In genomic region chr6:7290079-7290478, GRCh38 we compare ENCODE assay signal across 29 cellular contexts.
"Had no signal": no experiment of that assay in that cellular context is flagged by ENCODE, and none has a peak within 500 bp of the region (broad histone marks: within the 10 kb centered on the region; RNA-seq: fewer than 3 reads in every experiment).

No MANE protein-coding gene starts in this region.

- DNase-seq: hippocampal formation; immature natural killer cell; kidney; left colon; left lung; lower lobe of right lung; mammary epithelial cell; mesendoderm; naive B cell; natural killer cell; ovary; stimulated activated CD4-positive, alpha-beta T cell treated with anti-CD3 and anti-CD28 coated beads, Interleukin-12 subunit alpha, Interleukin-12 subunit beta, amount 100 ng/mL, for 4 hours; stimulated activated CD4-positive, alpha-beta T cell treated with anti-CD3 and anti-CD28 coated beads, Interleukin-15, amount 100 ng/mL, for 24 hours; stimulated activated CD4-positive, alpha-beta T cell treated with anti-CD3 and anti-CD28 coated beads, Interleukin-2, amount 100 ng/mL, for 24 hours; stimulated activated CD4-positive, alpha-beta T cell treated with anti-CD3 and anti-CD28 coated beads, Interleukin-4, amount 100 ng/mL, for 1 hour; stimulated activated naive CD4-positive, alpha-beta T cell; tibial artery; trophoblast cell; upper lobe of right lung; uterus had no signal

- H3K4me3 ChIP-seq: left lung, lower lobe of right lung, ovary, right atrium auricular region, skin epidermis, suprapubic skin, thoracic aorta, tibial artery, upper lobe of right lung, uterus had no signal

- FAIRE-seq: islet of Langerhans, kidney had no signal

- H3K36me3 ChIP-seq: ovary, uterus had no signal

- H3K4me3 Mint-ChIP-seq: immature natural killer cell; mesothelial cell of epicardium; naive B cell; natural killer cell; stimulated activated naive CD8-positive, alpha-beta T cell treated with anti-CD3 and anti-CD28 coated beads, Interleukin-15, Interleukin-2, amounts not matched to agents 100 ng/mL and 50 ng/mL, for 24 hours had no signal

- H3K27me3 Mint-ChIP-seq: naive B cell; progenitor cell of endocrine pancreas; stimulated activated naive CD8-positive, alpha-beta T cell treated with anti-CD3 and anti-CD28 coated beads, Interleukin-15, Interleukin-2, amounts not matched to agents 100 ng/mL and 50 ng/mL, for 24 hours had no signal

- H3K4me1 ChIP-seq: left lung, lower lobe of right lung, suprapubic skin, tibial artery, upper lobe of right lung, uterus had no signal

- H3K9me3 Mint-ChIP-seq: immature natural killer cell; mesothelial cell of epicardium; naive B cell; natural killer cell; stimulated activated naive CD8-positive, alpha-beta T cell treated with anti-CD3 and anti-CD28 coated beads, Interleukin-15, Interleukin-2, amounts not matched to agents 100 ng/mL and 50 ng/mL, for 24 hours had no signal

- H3K9me3 ChIP-seq: left lung, lower lobe of right lung, ovary, right atrium auricular region, suprapubic skin, thoracic aorta, tibial artery, upper lobe of right lung, uterus had no signal

- H3K4me1 Mint-ChIP-seq: mesothelial cell of epicardium, naive B cell, natural killer cell had no signal

- H3K27me3 ChIP-seq: left lung, ovary, right atrium auricular region, suprapubic skin, tibial artery, upper lobe of right lung, uterus had no signal

- H3K27ac Mint-ChIP-seq: immature natural killer cell; mesothelial cell of epicardium; natural killer cell; progenitor cell of endocrine pancreas; stimulated activated naive CD8-positive, alpha-beta T cell treated with anti-CD3 and anti-CD28 coated beads, Interleukin-15, Interleukin-2, amounts not matched to agents 100 ng/mL and 50 ng/mL, for 24 hours had no signal

- ATAC-seq: left colon, left lung, lower lobe of right lung, natural killer cell, sciatic nerve, upper lobe of right lung had no signal

- H3K27ac ChIP-seq: left lung, lower lobe of right lung, ovary, right atrium auricular region, skin epidermis, suprapubic skin, thoracic aorta, tibial artery, upper lobe of right lung, uterus had no signal
